ENCODE assay signal across 13 cellular contexts in genomic region chr19:43782689-43783231, GRCh38. TPM values are rescaled to one million over a fixed set of nuclear protein-coding genes. Genes with fewer than 3 reads are reported as not detected.
DNase-seq lines count a peak whose midpoint lies in the region; ATAC-seq, FAIRE-seq and TF ChIP-seq lines count a peak whose summit lies in the region.
"Had no signal": no experiment of that assay in that cellular context is flagged by ENCODE, and none has a peak within 500 bp of the region (broad histone marks: within the 10 kb centered on the region; RNA-seq: fewer than 3 reads in every experiment).

No MANE protein-coding gene starts in this region.

- FAIRE-seq in K562 (lab: Jason Lieb, UNC), result peak; percentile 19

- H3K4me1 ChIP-seq in K562 (replicated peaks in 1 of 2; ENCODE audit: control insufficient read depth in 2 of 2, insufficient read depth in 2 of 2, low read length in 2 of 2) (peaks cover 62 to 74% of the 10 kb centered on the region in 2 experiments), spleen (peaks cover 14 to 76% (median 52%) of the 10 kb centered on the region in 6 donors)
- H3K4me1 ChIP-seq: testis had no signal

- no peak for TF ChIP-seq POLR2A in K562 (conservative IDR thresholded peaks at IDR 0.05)
- no peak for TF ChIP-seq POLR2A in spleen (IDR thresholded peaks at IDR 0.05)

- no peaks in the 10 kb centered on the region for H3K9me1 ChIP-seq in K562 (ENCODE audit: control insufficient read depth, insufficient read depth, low read length)

- peaks cover 43% of the 10 kb centered on the region for H3K79me2 ChIP-seq in K562 (ENCODE audit: control insufficient read depth, insufficient read depth, low read length)

- no peak for TF ChIP-seq RAD21 in K562 (CRISPR knock-in tag; conservative IDR thresholded peaks at IDR 0.05 in 1 of 2, IDR thresholded peaks at IDR 0.05 in 1 of 2)

- intact Hi-C loops in K562 (cut with micrococcal nuclease), result no loop called here
- intact Hi-C loops in spleen (cut with DNase I; ENCODE audit: low total_unique reads), result no loop called here

- peak overlapping the region; percentile 48 to 81 for H3K9ac ChIP-seq in K562 (ENCODE audit: insufficient read depth in 1 of 2, low read depth in 2 of 2, low read length in 2 of 2)

- peak overlapping the region; percentile 71 for H3K27ac ChIP-seq in K562 (ENCODE audit: extremely low read depth, low read depth, low read length)
- H3K27ac ChIP-seq in spleen, result peak overlapping the region in 5 of 8 donors; percentile 8 to 87 (median 81)
- H3K27ac ChIP-seq: PC-9, testis had no signal

- BruUV-seq in K562 (replicated peaks; lab: Mats Ljungman, UMichigan), result no TSS peak

- no peak overlapping the region for H3K4me3 ChIP-seq in K562
- H3K4me3 ChIP-seq in spleen, result peak overlapping the region in 3 of 8 donors; percentile 14 to 73 (median 17)
- H3K4me3 ChIP-seq: PC-9, testis had no signal

- H2AFZ ChIP-seq in K562 (ENCODE audit: low read depth, low read length), result peak overlapping the region; percentile 85
- H2AFZ ChIP-seq: PC-9 had no signal

- H3K4me2 ChIP-seq in K562 (ENCODE audit: insufficient read depth, low read length), result peak overlapping the region; percentile 72

- WGBS in K562 (ENCODE audit: insufficient coverage, low coverage, missing lambda C conversion rate), result 48% methylated on average over 23 of the region's 24 CpGs
- 65 to 78% (median 77%) methylated on average over 23 to 24 of the region's 24 CpGs for WGBS in spleen, 5 donors

- POLR2A ChIA-PET in K562 (lab: Yijun Ruan, JAX), result no interaction called here

- H3K9me3 ChIP-seq in K562 (replicated peaks; ENCODE audit: control insufficient read depth, insufficient read depth, low read depth, low read length), result no peaks in the 10 kb centered on the region
- no peaks in the 10 kb centered on the region for H3K9me3 ChIP-seq in spleen
- H3K9me3 ChIP-seq: testis had no signal

- H3K27me3 ChIP-seq in K562 (ENCODE audit: control insufficient read depth in 2 of 2, insufficient read depth in 2 of 2, low read length in 2 of 2) (no peaks in the 10 kb centered on the region), spleen (replicated peaks in 1 of 7) (peaks cover 0 to 7% (median 0%) of the 10 kb centered on the region in 7 donors)
- H3K27me3 ChIP-seq: testis had no signal

- peak; percentile 13 to 20 for DNase-seq in activated CD4-positive, alpha-beta T cell treated with anti-CD3 and anti-CD28 coated beads, Interleukin-2, amount 50 U/mL, for 48 hours
- no peak for DNase-seq in activated CD4-positive, alpha-beta T cell treated with anti-CD3 and anti-CD28 coated beads, Interleukin-2, amount 50 U/mL, for 1 hour
- DNase-seq in NCI-H748 (lab: John Stamatoyannopoulos, UW; ENCODE audit: unreplicated experiment), result peak; percentile 73
- peak in 3 of 4 experiments; percentile 56 to 59 (median 56) for DNase-seq in K562 (ENCODE audit: extremely low read depth in 1 of 4, low spot score in 3 of 4)
- DNase-seq in spleen, result peak; percentile 87
- DNase-seq in T-helper 9 cell, result no peak
- DNase-seq in NCI-H774 (lab: John Stamatoyannopoulos, UW), result no peak
- DNase-seq: NCI-H146; stimulated activated CD4-positive, alpha-beta T cell treated with anti-CD3 and anti-CD28 coated beads, Interleukin-2, amount 100 ng/mL, for 24 hours; testis had no signal

- TF ChIP-seq CTCF in K562 (IDR thresholded peaks at IDR 0.05 in 2 of 3, conservative IDR thresholded peaks at IDR 0.05 in 1 of 3; ENCODE audit: insufficient read depth in 2 of 3, low read depth in 1 of 3, low read length in 3 of 3) (no peak), spleen (IDR thresholded peaks at IDR 0.05 in 8 of 11, conservative IDR thresholded peaks at IDR 0.05 in 3 of 11) (no peak)

- no peak for TF ChIP-seq EP300 in K562 (IDR thresholded peaks at IDR 0.05; ENCODE audit: low read length)

- in situ Hi-C loops in K562 (cut with MboI), result loop anchor here (5.0 kb wide), 1 partner anchor 35 kb away; no protein-coding TSS in a partner anchor

- peak; percentile 2; the same call in 1 of the 3 replicates for ATAC-seq in K562
- no peak for ATAC-seq in GM21381 (IDR thresholded peaks at IDR 0.05; ENCODE audit: unreplicated experiment)

- CTCF ChIA-PET in K562 (lab: Yijun Ruan, JAX; ENCODE audit: low intra/inter-chr PET ratio), result no interaction called here

- H3K36me3 ChIP-seq in K562 (ENCODE audit: control insufficient read depth, insufficient read depth, low read length), result no peaks in the 10 kb centered on the region
- H3K36me3 ChIP-seq in spleen, result no peaks in the 10 kb centered on the region

- no peaks in the 10 kb centered on the region for H4K20me1 ChIP-seq in K562 (replicated peaks; ENCODE audit: control insufficient read depth, insufficient read depth, low read length)

RNA-seq across cellular contexts. Expression of gene KCNN4, which starts 2.0 kb away (rescaled TPM):
- 29.9 and 77.4 TPM in 2 replicates for total RNA-seq in K562 (2011; cell fraction: chromatin; rRNA removed; ENCODE audit: low replicate concordance)
- total RNA-seq in K562 (2011; cell fraction: nucleolus; rRNA removed), result 79.4 and 80.4 TPM in 2 replicates
- 61.0 and 61.7 TPM in 2 replicates for total RNA-seq in K562 (2011; cell fraction: nucleoplasm; rRNA removed)
- total RNA-seq in K562 (2014; rRNA removed) (31.8 and 32.1 TPM in 2 replicates), K562 (2014; rRNA removed; fragmentation: Illumina TruSeq; extraction: Trizol) (9.2 and 10.7 TPM in 2 replicates), K562 (2015; rRNA removed; fragmentation: Illumina TruSeq; extraction: Trizol) (18.6 and 19.5 TPM in 2 replicates), K562 (2021) (26.6 and 28.6 TPM in 2 replicates), spleen (10 to 100 TPM; 14.3 to 24.2 (median 21.3) TPM)
- polyA plus RNA-seq in K562 (2011; rRNA removed) (29.4 and 33.9 TPM in 2 replicates), K562 (2014; fragmentation: Illumina TruSeq; extraction: Trizol) (22.6 and 25.9 TPM in 2 replicates), K562 (2014; fragmentation: Nextera tagmentation; extraction: Ambion mirVana) (1 to 10 TPM in 1 of 2 experiments, under 1 TPM in 1; 0.53 to 2.0 TPM), K562 (2014; rRNA removed) (37.6 and 37.7 TPM in 2 replicates), spleen (10 to 100 TPM; 25.3 to 77.6 (median 56.1) TPM)
- 40.2 and 61.3 TPM in 2 replicates for polyA plus RNA-seq in K562 (2011; cell fraction: cytosol; rRNA removed)
- 111 and 177 TPM in 2 replicates for polyA plus RNA-seq in K562 (2011; cell fraction: nucleus; rRNA removed)
- polyA plus RNA-seq in K562 (2012), result 16.4 and 18.7 TPM in 2 replicates
- 18.4 and 22.7 TPM in 2 replicates for polyA minus RNA-seq in K562 (2011; rRNA and poly(A)+ RNA removed)
- polyA minus RNA-seq in K562 (2011; cell fraction: cytosol; rRNA and poly(A)+ RNA removed), result 16.1 and 22.7 TPM in 2 replicates
- polyA minus RNA-seq in K562 (2011; cell fraction: nucleus; rRNA and poly(A)+ RNA removed), result 26.3 and 27.8 TPM in 2 replicates

RNA-seq across cellular contexts. Expression of gene LYPD5, which starts 19.5 kb away (rescaled TPM):
- 0.42 and 1.1 TPM in 2 replicates for total RNA-seq in K562 (2011; cell fraction: chromatin; rRNA removed; ENCODE audit: low replicate concordance)
- 0.26 and 0.50 TPM in 2 replicates for total RNA-seq in K562 (2011; cell fraction: nucleolus; rRNA removed)
- total RNA-seq in K562 (2011; cell fraction: nucleoplasm; rRNA removed), result 0.15 TPM in 1 of 2 replicates, not detected in the other
- total RNA-seq in K562 (2014; rRNA removed) (0.20 TPM in 1 of 2 replicates, not detected in the other), K562 (2014; rRNA removed; fragmentation: Illumina TruSeq; extraction: Trizol) (0.13 TPM in 1 of 2 replicates, not detected in the other), K562 (2015; rRNA removed; fragmentation: Illumina TruSeq; extraction: Trizol) (0.19 and 0.22 TPM in 2 replicates), K562 (2021) (0.09 and 0.25 TPM in 2 replicates), spleen (10 to 100 TPM in 2 of 7 donors, 1 to 10 TPM in 5; 4.2 to 48.1 (median 7.4) TPM)
- polyA plus RNA-seq in K562 (2011; rRNA removed) (0.21 and 0.26 TPM in 2 replicates), K562 (2014; fragmentation: Illumina TruSeq; extraction: Trizol) (0.06 and 0.24 TPM in 2 replicates), K562 (2014; fragmentation: Nextera tagmentation; extraction: Ambion mirVana) (under 1 TPM in 1 of 2 experiments, not detected in 1; 0.03 TPM), K562 (2014; rRNA removed) (0.11 TPM in 1 of 2 replicates, not detected in the other), spleen (1 to 10 TPM; 2.1 to 6.6 (median 2.2) TPM)
- polyA plus RNA-seq in K562 (2011; cell fraction: cytosol; rRNA removed), result 0.16 and 0.39 TPM in 2 replicates
- polyA plus RNA-seq in K562 (2011; cell fraction: nucleus; rRNA removed), result 0.14 and 0.47 TPM in 2 replicates
- 0.09 and 0.25 TPM in 2 replicates for polyA plus RNA-seq in K562 (2012)
- 0.21 TPM in 2 replicates for polyA minus RNA-seq in K562 (2011; rRNA and poly(A)+ RNA removed)
- polyA minus RNA-seq in K562 (2011; cell fraction: cytosol; rRNA and poly(A)+ RNA removed), result not detected in 2 replicates
- 0.22 and 0.54 TPM in 2 replicates for polyA minus RNA-seq in K562 (2011; cell fraction: nucleus; rRNA and poly(A)+ RNA removed)
- total RNA-seq: osteocyte had no signal

RNA-seq across cellular contexts. Expression of gene SMG9, which starts 28.0 kb away (rescaled TPM):
- 85.7 and 122 TPM in 2 replicates for total RNA-seq in K562 (2011; cell fraction: chromatin; rRNA removed; ENCODE audit: low replicate concordance)
- total RNA-seq in K562 (2011; cell fraction: nucleolus; rRNA removed), result 58.7 and 72.8 TPM in 2 replicates
- total RNA-seq in K562 (2011; cell fraction: nucleoplasm; rRNA removed), result 73.1 and 75.7 TPM in 2 replicates
- total RNA-seq in K562 (2014; rRNA removed) (38.6 and 40.2 TPM in 2 replicates), K562 (2014; rRNA removed; fragmentation: Illumina TruSeq; extraction: Trizol) (17.2 and 21.8 TPM in 2 replicates), K562 (2015; rRNA removed; fragmentation: Illumina TruSeq; extraction: Trizol) (39.6 and 40.4 TPM in 2 replicates), K562 (2021) (79.7 and 86.1 TPM in 2 replicates), spleen (10 to 100 TPM; 30.9 to 65.9 (median 54.6) TPM)
- polyA plus RNA-seq in K562 (2011; rRNA removed) (17.7 and 53.5 TPM in 2 replicates), K562 (2014; fragmentation: Illumina TruSeq; extraction: Trizol) (53.6 and 61.0 TPM in 2 replicates), K562 (2014; fragmentation: Nextera tagmentation; extraction: Ambion mirVana) (1 to 10 TPM; 1.7 to 3.9 TPM), K562 (2014; rRNA removed) (46.1 and 49.1 TPM in 2 replicates), spleen (10 to 100 TPM; 34.0 to 44.8 (median 44.3) TPM)
- polyA plus RNA-seq in K562 (2011; cell fraction: cytosol; rRNA removed), result 27.4 and 31.8 TPM in 2 replicates
- polyA plus RNA-seq in K562 (2011; cell fraction: nucleus; rRNA removed), result 122 and 124 TPM in 2 replicates
- 34.7 and 52.6 TPM in 2 replicates for polyA plus RNA-seq in K562 (2012)
- 14.1 and 14.6 TPM in 2 replicates for polyA minus RNA-seq in K562 (2011; rRNA and poly(A)+ RNA removed)
- 23.5 and 24.0 TPM in 2 replicates for polyA minus RNA-seq in K562 (2011; cell fraction: cytosol; rRNA and poly(A)+ RNA removed)
- 18.7 and 33.0 TPM in 2 replicates for polyA minus RNA-seq in K562 (2011; cell fraction: nucleus; rRNA and poly(A)+ RNA removed)

RNA-seq across cellular contexts. Expression of gene ZNF283, which starts 44.4 kb away (rescaled TPM):
- 18.2 and 43.1 TPM in 2 replicates for total RNA-seq in K562 (2011; cell fraction: chromatin; rRNA removed; ENCODE audit: low replicate concordance)
- 15.0 and 16.3 TPM in 2 replicates for total RNA-seq in K562 (2011; cell fraction: nucleolus; rRNA removed)
- total RNA-seq in K562 (2011; cell fraction: nucleoplasm; rRNA removed), result 19.9 and 37.9 TPM in 2 replicates
- total RNA-seq in K562 (2014; rRNA removed) (7.9 TPM in 2 replicates), K562 (2014; rRNA removed; fragmentation: Illumina TruSeq; extraction: Trizol) (19.5 and 21.3 TPM in 2 replicates), K562 (2015; rRNA removed; fragmentation: Illumina TruSeq; extraction: Trizol) (11.3 and 14.0 TPM in 2 replicates), K562 (2021) (10.3 and 10.7 TPM in 2 replicates), spleen (10 to 100 TPM in 6 of 7 donors, 1 to 10 TPM in 1; 6.0 to 15.6 (median 11.9) TPM)
- polyA plus RNA-seq in K562 (2011; rRNA removed) (7.3 and 9.8 TPM in 2 replicates), K562 (2014; fragmentation: Illumina TruSeq; extraction: Trizol) (6.2 and 7.0 TPM in 2 replicates), K562 (2014; fragmentation: Nextera tagmentation; extraction: Ambion mirVana) (10 to 100 TPM in 1 of 2 experiments, 1 to 10 TPM in 1; 6.0 to 11.1 TPM), K562 (2014; rRNA removed) (7.2 and 9.4 TPM in 2 replicates), spleen (1 to 10 TPM; 1.1 to 3.0 (median 1.1) TPM)
- 0.78 and 2.6 TPM in 2 replicates for polyA plus RNA-seq in K562 (2011; cell fraction: cytosol; rRNA removed)
- polyA plus RNA-seq in K562 (2011; cell fraction: nucleus; rRNA removed), result 7.9 and 12.9 TPM in 2 replicates
- polyA plus RNA-seq in K562 (2012), result 5.7 and 5.8 TPM in 2 replicates
- polyA minus RNA-seq in K562 (2011; rRNA and poly(A)+ RNA removed), result 21.0 and 25.4 TPM in 2 replicates
- 4.3 and 6.1 TPM in 2 replicates for polyA minus RNA-seq in K562 (2011; cell fraction: cytosol; rRNA and poly(A)+ RNA removed)
- 12.8 and 28.8 TPM in 2 replicates for polyA minus RNA-seq in K562 (2011; cell fraction: nucleus; rRNA and poly(A)+ RNA removed)

Comparison
In these comparisons a context has a peak if more than half of its experiments do, and no peak if none do; other contexts are left out.
1. DNase-seq: peak in activated CD4-positive, alpha-beta T cell treated with anti-CD3 and anti-CD28 coated beads, Interleukin-2, amount 50 U/mL, for 48 hours (2 of 2), NCI-H748 (single experiment), K562 (3 of 4) and spleen (single experiment); none in activated CD4-positive, alpha-beta T cell treated with anti-CD3 and anti-CD28 coated beads, Interleukin-2, amount 50 U/mL, for 1 hour (single experiment), T-helper 9 cell (single experiment) and NCI-H774 (single experiment).